ENCODE assay signal across 26 cellular contexts in the genomic region with DNA sequence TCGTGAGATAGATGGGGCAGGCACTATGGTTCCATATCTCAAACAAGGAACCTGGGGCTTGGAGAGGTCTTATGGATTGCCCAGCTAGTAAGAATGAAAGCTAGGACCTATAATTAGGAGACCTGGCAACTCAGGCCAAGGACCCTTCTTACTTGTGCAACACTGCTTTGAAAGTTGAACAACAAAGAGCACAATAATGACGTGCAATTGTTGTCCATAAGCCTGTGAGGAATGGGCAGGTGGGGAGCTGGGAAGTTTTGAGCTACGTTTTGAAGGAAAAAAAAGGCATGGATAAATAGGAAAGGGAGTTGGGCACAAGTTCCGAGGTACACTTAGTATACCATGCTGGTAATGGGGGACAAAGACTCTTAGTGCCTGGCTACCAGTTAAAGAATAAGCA.
DNase-seq lines count a peak whose midpoint lies in the region; ATAC-seq and TF ChIP-seq lines count a peak whose summit lies in the region.
"Had no signal": no experiment of that assay in that cellular context is flagged by ENCODE, and none has a peak within 500 bp of the region (broad histone marks: within the 10 kb centered on the region; RNA-seq: fewer than 3 reads in every experiment).

No MANE protein-coding gene starts in this region.

- peak overlapping the region; percentile 47 to 76 for H3K4me3 Mint-ChIP-seq in activated T-cell treated with anti-CD3 and anti-CD28 coated beads, Interleukin-2, amount 50 U/mL, for 72 hours
- no peak overlapping the region for H3K4me3 Mint-ChIP-seq in activated T-helper 17 cell treated with anti-CD3 and anti-CD28 coated beads, Interleukin-2, amount 50 U/mL, for 72 hours

- no peaks in the 10 kb centered on the region for H3K27me3 Mint-ChIP-seq in activated T-cell treated with anti-CD3 and anti-CD28 coated beads, Interleukin-2, amount 50 U/mL, for 72 hours (ENCODE audit: low read depth)
- H3K27me3 Mint-ChIP-seq in activated T-helper 17 cell treated with anti-CD3 and anti-CD28 coated beads, Interleukin-2, amount 50 U/mL, for 72 hours = no peaks in the 10 kb centered on the region

- no peak for DNase-seq in activated T-cell treated with anti-CD3 and anti-CD28 coated beads, Interleukin-2, amount 50 U/mL, for 72 hours
- DNase-seq in activated T-cell treated with anti-CD3 and anti-CD28 coated beads for 4 hours = no peak
- DNase-seq in G401 (ENCODE audit: low spot score) = no peak
- DNase-seq in inferior parietal cortex (ENCODE audit: extremely low spot score) = no peak
- no peak for DNase-seq in DMS 273 treated with DMSO at 0.1 percent for 48 hours (lab: John Stamatoyannopoulos, UW)
- DNase-seq: AML-193, DMS79 treated with DMSO at 0.1 percent for 48 hours, GOT3, HCEC 1CT, IMR-90, KG1, MG63, NCI-H1048, NCI-H1417, NCI-H1694 treated with DMSO at 0.1 percent for 48 hours, NCI-H2081, NCI-H2227 treated with DMSO at 0.1 percent for 48 hours, NCI-H526 treated with DMSO at 0.1 percent for 48 hours, SHP77 had no signal

- H3K27ac Mint-ChIP-seq in activated T-cell treated with anti-CD3 and anti-CD28 coated beads, Interleukin-2, amount 50 U/mL, for 72 hours = peak overlapping the region; percentile 80
- H3K27ac Mint-ChIP-seq in activated T-helper 17 cell treated with anti-CD3 and anti-CD28 coated beads, Interleukin-2, amount 50 U/mL, for 72 hours = peak overlapping the region; percentile 75

- H3K27ac ChIP-seq in BLaER1 treated with 17β-estradiol and CSF1 and Interleukin-3, amounts not matched to agents 10 nM and 100 nM = no peak overlapping the region
- H3K27ac ChIP-seq in HEK293 (ENCODE audit: extremely low read depth, low read depth, low read length) = no peak overlapping the region
- H3K27ac ChIP-seq: A549, C4-2B, RWPE1 had no signal

- TF ChIP-seq CTCF in HEK293 (tag by site-specific recombination; IDR thresholded peaks at IDR 0.05) = no peak

- CTCF ChIA-PET in HEK293 (lab: Yijun Ruan, JAX) = interaction anchor here (0.7 kb wide), 1 partner anchor 409 kb away, joined by 3 read pairs; no protein-coding TSS in a partner anchor

- peaks cover 0 to 8% of the 10 kb centered on the region in 2 donors for H3K36me3 Mint-ChIP-seq in activated T-cell treated with anti-CD3 and anti-CD28 coated beads, Interleukin-2, amount 50 U/mL, for 72 hours (ENCODE audit: insufficient read depth in 2 of 2)
- H3K36me3 Mint-ChIP-seq in activated T-helper 17 cell treated with anti-CD3 and anti-CD28 coated beads, Interleukin-2, amount 50 U/mL, for 72 hours (ENCODE audit: low read depth) = no peaks in the 10 kb centered on the region

- in situ Hi-C loops in G401 (cut with HindIII; ENCODE audit: low sequenced_read_pairs) = no loop called here

- H3K4me1 ChIP-seq in BLaER1 treated with 17β-estradiol and CSF1 and Interleukin-3, amounts not matched to agents 10 nM and 100 nM = peaks cover 0 to 22% (median 10%) of the 10 kb centered on the region in 10 experiments; a peak in 11 of 20 replicates
- H3K4me1 ChIP-seq in HEK293 (ENCODE audit: control insufficient read depth, insufficient read depth, low read length) = no peaks in the 10 kb centered on the region
- H3K4me1 ChIP-seq: A549 had no signal

- POLR2A ChIA-PET in HEK293 (lab: Yijun Ruan, JAX) = no interaction called here

- no peaks in the 10 kb centered on the region for H3K27me3 ChIP-seq in BLaER1 treated with 17β-estradiol and CSF1 and Interleukin-3, amounts not matched to agents 10 nM and 100 nM
- H3K27me3 ChIP-seq: MG63 had no signal

- H4K20me1 ChIP-seq in BLaER1 treated with 17β-estradiol and CSF1 and Interleukin-3, amounts not matched to agents 10 nM and 100 nM = no peaks in the 10 kb centered on the region

- no peak for ATAC-seq in activated T-cell treated with anti-CD3 and anti-CD28 coated beads, Interleukin-2, amount 50 U/mL, for 72 hours (replicated peaks in 1 of 2)
- ATAC-seq in activated T-helper 17 cell treated with anti-CD3 and anti-CD28 coated beads, Interleukin-2, amount 50 U/mL, for 72 hours (replicated peaks) = no peak
- ATAC-seq: A549, Panc1 had no signal

- H3K4me3 ChIP-seq in BLaER1 treated with 17β-estradiol and CSF1 and Interleukin-3, amounts not matched to agents 10 nM and 100 nM = no peak overlapping the region
- no peak overlapping the region for H3K4me3 ChIP-seq in HEK293 (ENCODE audit: low read depth, low read length)
- H3K4me3 ChIP-seq: A549, MG63 had no signal

- H3K9me3 Mint-ChIP-seq in activated T-cell treated with anti-CD3 and anti-CD28 coated beads, Interleukin-2, amount 50 U/mL, for 72 hours = peaks cover 2 to 9% of the 10 kb centered on the region in 2 donors
- H3K9me3 Mint-ChIP-seq in activated T-helper 17 cell treated with anti-CD3 and anti-CD28 coated beads, Interleukin-2, amount 50 U/mL, for 72 hours = no peaks in the 10 kb centered on the region

- H3K9me3 ChIP-seq in BLaER1 treated with 17β-estradiol and CSF1 and Interleukin-3, amounts not matched to agents 10 nM and 100 nM (replicated peaks in 1 of 11) = peaks cover 8 to 61% (median 46%) of the 10 kb centered on the region in 11 experiments; a peak in 20 of 22 replicates
- H3K9me3 ChIP-seq in HEK293 (ENCODE audit: control insufficient read depth, insufficient read depth, low read depth, low read length) = no peaks in the 10 kb centered on the region
- H3K9me3 ChIP-seq: MG63 had no signal

- H3K4me1 Mint-ChIP-seq in activated T-cell treated with anti-CD3 and anti-CD28 coated beads, Interleukin-2, amount 50 U/mL, for 72 hours (ENCODE audit: low read depth) = peaks cover 34% of the 10 kb centered on the region
- peaks cover 22% of the 10 kb centered on the region for H3K4me1 Mint-ChIP-seq in activated T-helper 17 cell treated with anti-CD3 and anti-CD28 coated beads, Interleukin-2, amount 50 U/mL, for 72 hours

- H3K36me3 ChIP-seq in BLaER1 treated with 17β-estradiol and CSF1 and Interleukin-3, amounts not matched to agents 10 nM and 100 nM = peaks cover 0 to 4% (median 0%) of the 10 kb centered on the region in 11 experiments; a peak in 1 of 22 replicates
- no peaks in the 10 kb centered on the region for H3K36me3 ChIP-seq in HEK293 (ENCODE audit: control insufficient read depth in 2 of 2, insufficient read depth in 1 of 2, low read length in 2 of 2)
- H3K36me3 ChIP-seq: MG63 had no signal

- no peak overlapping the region for H3K9ac ChIP-seq in BLaER1 treated with 17β-estradiol and CSF1 and Interleukin-3, amounts not matched to agents 10 nM and 100 nM

- peak overlapping the region in 7 of 11 experiments; percentile 26 to 62 (median 53); a peak in 9 of 22 replicates for H3K4me2 ChIP-seq in BLaER1 treated with 17β-estradiol and CSF1 and Interleukin-3, amounts not matched to agents 10 nM and 100 nM
- H3K4me2 ChIP-seq: A549 had no signal

TF ChIP-seq in HEK293, 187 proteins besides CTCF, POLR2A, EP300 and RAD21:
- TF ChIP-seq, protein P1, sequence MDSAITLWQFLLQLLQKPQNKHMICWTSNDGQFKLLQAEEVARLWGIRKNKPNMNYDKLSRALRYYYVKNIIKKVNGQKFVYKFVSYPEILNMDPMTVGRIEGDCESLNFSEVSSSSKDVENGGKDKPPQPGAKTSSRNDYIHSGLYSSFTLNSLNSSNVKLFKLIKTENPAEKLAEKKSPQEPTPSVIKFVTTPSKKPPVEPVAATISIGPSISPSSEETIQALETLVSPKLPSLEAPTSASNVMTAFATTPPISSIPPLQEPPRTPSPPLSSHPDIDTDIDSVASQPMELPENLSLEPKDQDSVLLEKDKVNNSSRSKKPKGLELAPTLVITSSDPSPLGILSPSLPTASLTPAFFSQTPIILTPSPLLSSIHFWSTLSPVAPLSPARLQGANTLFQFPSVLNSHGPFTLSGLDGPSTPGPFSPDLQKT (IDR thresholded peaks at IDR 0.05; ENCODE audit: borderline replicate concordance, low read depth, low read length) = no peak
- TF ChIP-seq ZNF366 (tag by site-specific recombination; conservative IDR thresholded peaks at IDR 0.05) (no peak), ZNF133 (tag by site-specific recombination; IDR thresholded peaks at IDR 0.05) (peak; percentile 79), ZNF311 (tag by site-specific recombination; IDR thresholded peaks at IDR 0.05; ENCODE audit: borderline replicate concordance) (no peak)
